Comparison of ENCODE assay signal across 10 cellular contexts in the genomic region with DNA sequence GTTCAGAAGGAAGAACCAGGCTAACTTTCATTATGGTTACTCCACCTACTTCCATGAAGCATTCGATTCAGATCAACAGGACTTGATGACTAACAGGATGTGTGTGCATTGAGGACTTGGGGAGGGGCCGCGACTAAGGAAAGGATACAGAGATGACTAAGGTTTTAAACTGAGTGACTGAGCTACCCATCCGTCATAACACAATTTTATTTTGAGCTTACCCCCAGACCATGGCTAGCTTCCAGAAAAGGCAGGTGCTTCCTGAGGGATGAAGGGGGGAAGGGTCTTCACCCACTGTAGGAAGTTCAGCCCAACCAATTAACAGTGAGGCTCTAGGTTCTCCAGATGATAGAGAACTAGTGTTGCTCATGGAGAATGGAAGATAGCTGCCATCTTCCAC. TPM values are rescaled to one million over a fixed set of nuclear protein-coding genes. Genes with fewer than 3 reads are reported as not detected.
A peak's percentile ranks its signal among the peaks of the same experiment; 100 is the strongest.
DNase-seq lines count a peak whose midpoint lies in the region; ATAC-seq and TF ChIP-seq lines count a peak whose summit lies in the region.
"Had no signal": no experiment of that assay in that cellular context is flagged by ENCODE, and none has a peak within 500 bp of the region (broad histone marks: within the 10 kb centered on the region; RNA-seq: fewer than 3 reads in every experiment).

No MANE protein-coding gene starts in this region.

- POLR2A ChIA-PET in MCF 10A (lab: Yijun Ruan, JAX): no interaction called here

- H3K27ac Mint-ChIP-seq in MCF 10A (ENCODE audit: low read depth, unreplicated experiment) (peak overlapping the region; percentile 0), endothelial cell (ENCODE audit: unreplicated experiment) (no peak overlapping the region)

- CTCF ChIA-PET in MCF 10A (lab: Yijun Ruan, JAX): interaction anchor here (0.6 to 4.0 kb wide), 3 partner anchors 18 to 280 kb away, joined by 4 to 21 read pairs (median 5); no protein-coding TSS in a partner anchor

- no peak for TF ChIP-seq POLR2A in breast epithelium (IDR thresholded peaks at IDR 0.05)

- TF ChIP-seq CTCF in MCF 10A (IDR thresholded peaks at IDR 0.05; ENCODE audit: unreplicated experiment) (no peak), breast epithelium (IDR thresholded peaks at IDR 0.05) (no peak), upper lobe of right lung (IDR thresholded peaks at IDR 0.05) (no peak), endothelial cell (IDR thresholded peaks at IDR 0.05; ENCODE audit: unreplicated experiment) (no peak)

- H3K27ac ChIP-seq in breast epithelium (no peak overlapping the region), upper lobe of right lung (peak overlapping the region; percentile 36)
- H3K27ac ChIP-seq: cardiac muscle cell had no signal

- H3K27me3 ChIP-seq in breast epithelium (no peaks in the 10 kb centered on the region), upper lobe of right lung (no peaks in the 10 kb centered on the region)

- BruUV-seq in MCF 10A (replicated peaks; lab: Mats Ljungman, UMichigan): no TSS peak

- H3K36me3 Mint-ChIP-seq in MCF 10A (ENCODE audit: insufficient read depth, unreplicated experiment) (no peaks in the 10 kb centered on the region), endothelial cell (ENCODE audit: low read depth, unreplicated experiment) (peaks cover 4% of the 10 kb centered on the region)
- H3K36me3 Mint-ChIP-seq: naive thymus-derived CD8-positive, alpha-beta T cell had no signal

- H3K4me3 ChIP-seq in breast epithelium (no peak overlapping the region), upper lobe of right lung (no peak overlapping the region)
- H3K4me3 ChIP-seq: cardiac muscle cell had no signal

- H3K9me3 ChIP-seq in breast epithelium (no peaks in the 10 kb centered on the region), upper lobe of right lung (no peaks in the 10 kb centered on the region)

- H3K4me3 Mint-ChIP-seq in MCF 10A (ENCODE audit: unreplicated experiment) (no peak overlapping the region), endothelial cell (ENCODE audit: unreplicated experiment) (no peak overlapping the region)

- H3K4me1 Mint-ChIP-seq in MCF 10A (ENCODE audit: insufficient read depth, unreplicated experiment): peaks cover 9% of the 10 kb centered on the region
- no peaks in the 10 kb centered on the region for H3K4me1 Mint-ChIP-seq in endothelial cell (ENCODE audit: unreplicated experiment)

- DNase-seq in MCF 10A (ENCODE audit: unreplicated experiment) (peak; percentile 60), breast epithelium (ENCODE audit: low spot score in 2 of 2) (no peak), activated T-cell treated with anti-CD3 and anti-CD28 coated beads for 4 hours (peak; percentile 33), foreskin melanocyte (peak; percentile 20), upper lobe of right lung (no peak), NCI-H446 (lab: John Stamatoyannopoulos, UW) (no peak), endothelial cell (ENCODE audit: low spot score) (no peak)

- intact Hi-C loops in MCF 10A (cut with micrococcal nuclease): no loop called here
- intact Hi-C loops in breast epithelium (cut with DNase I; ENCODE audit: low total_unique reads): no loop called here
- intact Hi-C loops in upper lobe of right lung (cut with DNase I): no loop called here

- H3K9me3 Mint-ChIP-seq in MCF 10A (ENCODE audit: unreplicated experiment): no peaks in the 10 kb centered on the region
- peaks cover 4% of the 10 kb centered on the region for H3K9me3 Mint-ChIP-seq in endothelial cell (ENCODE audit: unreplicated experiment)

- H3K36me3 ChIP-seq in breast epithelium (no peaks in the 10 kb centered on the region), upper lobe of right lung (no peaks in the 10 kb centered on the region)
- H3K36me3 ChIP-seq: cardiac muscle cell had no signal

- no peak for ATAC-seq in upper lobe of right lung
- ATAC-seq in HG02610 (IDR thresholded peaks at IDR 0.05; ENCODE audit: unreplicated experiment): no peak
- ATAC-seq: naive thymus-derived CD8-positive, alpha-beta T cell had no signal

- no peaks in the 10 kb centered on the region for H3K27me3 Mint-ChIP-seq in MCF 10A (ENCODE audit: insufficient read depth, unreplicated experiment)
- H3K27me3 Mint-ChIP-seq in endothelial cell (ENCODE audit: unreplicated experiment): no peaks in the 10 kb centered on the region

- no peaks in the 10 kb centered on the region for H3K4me1 ChIP-seq in breast epithelium
- no peaks in the 10 kb centered on the region for H3K4me1 ChIP-seq in upper lobe of right lung

RNA-seq across cellular contexts. Expression of gene CDYL2, which starts 2.6 kb away (rescaled TPM):
- total RNA-seq in MCF 10A (2022) (7.1 and 7.4 TPM in 2 replicates), breast epithelium (10 to 100 TPM in 2 of 3 donors, 1 to 10 TPM in 1; 6.4 to 12.1 (median 10.7) TPM), upper lobe of right lung (21.0 TPM), endothelial cell (ENCODE audit: unreplicated experiment) (26.6 TPM)

Comparison
In these comparisons a context has a peak if more than half of its experiments do, and no peak if none do; other contexts are left out.
1. DNase-seq: peak in MCF 10A (single experiment), activated T-cell treated with anti-CD3 and anti-CD28 coated beads for 4 hours (single experiment) and foreskin melanocyte (single experiment); none in breast epithelium (0 of 2), upper lobe of right lung (single experiment), NCI-H446 (0 of 2) and endothelial cell (single experiment).